Comparison of ENCODE assay signal across 23 cellular contexts in genomic region chr21:18178509-18178908, GRCh38.
"Had no signal": no experiment of that assay in that cellular context is flagged by ENCODE, and none has a peak within 500 bp of the region (broad histone marks: within the 10 kb centered on the region; RNA-seq: fewer than 3 reads in every experiment).

No MANE protein-coding gene starts in this region.

- H3K27me3 ChIP-seq: MG63 had no signal

- H3K9ac ChIP-seq: SK-N-SH had no signal

- H3K36me3 ChIP-seq: MG63 had no signal

- H3K4me3 ChIP-seq: MG63 had no signal

- H3K27ac ChIP-seq: RWPE1 had no signal

- ATAC-seq: Panc1, PC-3, T-cell had no signal

- H3K9me3 ChIP-seq: MG63, SK-N-SH had no signal

- H3K4me2 ChIP-seq: SK-N-SH had no signal

- DNase-seq: Karpas-422; KBM-7; MG63; NCI-H1092 treated with DMSO at 0.1 percent for 48 hours; NCI-H1436; NCI-H187; NCI-H2029; NCI-H2081 treated with DMSO at 0.1 percent for 48 hours; NCI-H2171; NCI-H226; NCI-H446; NCI-H510A; NCI-H524 treated with DMSO at 0.1 percent for 48 hours; NCI-H69; NCI-H774; NK-92 treated with Interleukin-12 subunit alpha and Interleukin-12 subunit beta, amount 100 ng/mL, for 24 hours; PC-3; SHP77; SK-N-SH; SW 1271; T-cell had no signal
